In the genomic region with DNA sequence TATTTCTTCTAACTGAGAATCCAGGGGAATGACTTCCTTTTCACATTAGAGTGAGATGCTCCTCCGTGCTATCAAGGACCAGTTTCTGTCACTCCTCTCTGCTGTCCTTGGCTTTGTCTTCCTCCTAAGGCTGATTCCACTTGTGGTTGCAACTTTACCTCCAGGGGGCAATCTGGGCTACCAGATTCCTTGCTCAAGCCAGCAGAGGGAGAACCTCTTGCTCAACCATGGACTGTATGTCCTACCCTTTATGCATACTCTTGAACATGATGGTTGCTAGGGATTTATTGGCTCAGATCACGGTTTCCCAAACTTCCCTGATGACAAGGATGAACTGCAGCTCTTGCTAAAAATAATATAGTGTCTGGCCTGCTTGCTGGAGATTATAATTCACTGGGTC, we compare ENCODE assay signal across 8 cellular contexts. TPM values are rescaled to one million over a fixed set of nuclear protein-coding genes. Genes with fewer than 3 reads are reported as not detected.
A peak's percentile ranks its signal among the peaks of the same experiment; 100 is the strongest.
DNase-seq lines count a peak whose midpoint lies in the region; ATAC-seq, FAIRE-seq and TF ChIP-seq lines count a peak whose summit lies in the region.

No MANE protein-coding gene starts in this region.

- no peak for ATAC-seq in stimulated activated effector memory CD8-positive, alpha-beta T cell treated with anti-CD3 and anti-CD28 coated beads, Interleukin-12 subunit alpha, Interleukin-12 subunit beta, amount 100 ng/mL, for 72 hours
- ATAC-seq in HG03439 (IDR thresholded peaks at IDR 0.05; ENCODE audit: unreplicated experiment) (no peak), GM21526 (IDR thresholded peaks at IDR 0.05; ENCODE audit: low FRiP score, unreplicated experiment) (no peak)

- no peak overlapping the region for H3K4me3 ChIP-seq in colonic mucosa

- H3K9ac ChIP-seq in colonic mucosa (ENCODE audit: low read depth in 2 of 2, low read length in 2 of 2), result no peak overlapping the region

- H3K4me1 Mint-ChIP-seq in stimulated activated effector memory CD8-positive, alpha-beta T cell treated with anti-CD3 and anti-CD28 coated beads, Interleukin-12 subunit alpha, Interleukin-12 subunit beta, amount 100 ng/mL, for 72 hours, result peaks cover 18% of the 10 kb centered on the region

- no peaks in the 10 kb centered on the region for H3K9me3 ChIP-seq in colonic mucosa

- FAIRE-seq in GM18507 (lab: Jason Lieb, UNC), result peak; percentile 26

- no peaks in the 10 kb centered on the region for H3K9me3 Mint-ChIP-seq in stimulated activated effector memory CD8-positive, alpha-beta T cell treated with anti-CD3 and anti-CD28 coated beads, Interleukin-12 subunit alpha, Interleukin-12 subunit beta, amount 100 ng/mL, for 72 hours

- no peaks in the 10 kb centered on the region for H3K36me3 ChIP-seq in colonic mucosa

- H3K27ac ChIP-seq in colonic mucosa, result no peak overlapping the region

- H3K4me3 Mint-ChIP-seq in stimulated activated effector memory CD8-positive, alpha-beta T cell treated with anti-CD3 and anti-CD28 coated beads, Interleukin-12 subunit alpha, Interleukin-12 subunit beta, amount 100 ng/mL, for 72 hours, result no peak overlapping the region

- no peaks in the 10 kb centered on the region for H3K4me1 ChIP-seq in colonic mucosa

- no peak overlapping the region for H3K27ac Mint-ChIP-seq in stimulated activated effector memory CD8-positive, alpha-beta T cell treated with anti-CD3 and anti-CD28 coated beads, Interleukin-12 subunit alpha, Interleukin-12 subunit beta, amount 100 ng/mL, for 72 hours

- no peak for TF ChIP-seq CTCF in colonic mucosa (IDR thresholded peaks at IDR 0.05)

- H3K27me3 ChIP-seq in colonic mucosa, result no peaks in the 10 kb centered on the region

- DNase-seq in AG08396 (ENCODE audit: low spot score) (peak; percentile 65), GM18507 (ENCODE audit: extremely low spot score, insufficient read length, low read depth) (no peak), NCI-H524 treated with DMSO at 0.1 percent for 48 hours (lab: John Stamatoyannopoulos, UW) (peak; percentile 45), colonic mucosa (peak; percentile 34), myocyte (ENCODE audit: low read depth) (peak; percentile 64)
- DNase-seq in stimulated activated effector memory CD8-positive, alpha-beta T cell treated with anti-CD3 and anti-CD28 coated beads, Interleukin-12 subunit alpha, Interleukin-12 subunit beta, amount 100 ng/mL, for 72 hours (ENCODE audit: low spot score in 2 of 2), result no peak

- intact Hi-C loops in colonic mucosa (cut with DNase I), result no loop called here

- H3K36me3 Mint-ChIP-seq in stimulated activated effector memory CD8-positive, alpha-beta T cell treated with anti-CD3 and anti-CD28 coated beads, Interleukin-12 subunit alpha, Interleukin-12 subunit beta, amount 100 ng/mL, for 72 hours, result peaks cover 65% of the 10 kb centered on the region

RNA-seq across cellular contexts. Expression of a gene that starts 24.0 kb away (rescaled TPM):
- total RNA-seq in colonic mucosa (100 to 1,000 TPM in 1 of 2 donors, 10 to 100 TPM in 1; 81.3 to 148 TPM), myocyte (170 and 190 TPM in 2 replicates)
- 52.9 TPM for polyA plus RNA-seq in myocyte (2012)

Comparison
In these comparisons a context has a peak if more than half of its experiments do, and no peak if none do; other contexts are left out.
1. DNase-seq: peak in AG08396 (single experiment), NCI-H524 treated with DMSO at 0.1 percent for 48 hours (single experiment), colonic mucosa (single experiment) and myocyte (single experiment); none in GM18507 (single experiment) and stimulated activated effector memory CD8-positive, alpha-beta T cell treated with anti-CD3 and anti-CD28 coated beads, Interleukin-12 subunit alpha, Interleukin-12 subunit beta, amount 100 ng/mL, for 72 hours (0 of 2).